1 cellular context compared by ENCODE assay signal in genomic region chr5:119269061-119269579, GRCh38.
TF ChIP-seq lines count a peak whose summit lies in the region.

No MANE protein-coding gene starts in this region.

TF ChIP-seq in K562, 482 proteins besides CTCF, POLR2A, EP300 and RAD21 (continued from another document and continues in another):
- no peak; the same call in 1 of the 2 replicates for TF ChIP-seq CREB3L1 (IDR thresholded peaks at IDR 0.05; ENCODE audit: borderline replicate concordance, low read depth)
- TF ChIP-seq ZNF12 (CRISPR knock-in tag; IDR thresholded peaks at IDR 0.05) = peak; percentile 57
- 0 out of 2 replicates have a peak, but pooled peaks have one; percentile 50 for TF ChIP-seq E2F5 (CRISPR knock-in tag; IDR thresholded peaks at IDR 0.05)
- TF ChIP-seq RFX7 (CRISPR knock-in tag; IDR thresholded peaks at IDR 0.05) = no peak
- no peak for TF ChIP-seq ZNF778 (CRISPR knock-in tag; IDR thresholded peaks at IDR 0.05)
- TF ChIP-seq CHD7 (IDR thresholded peaks at IDR 0.05; ENCODE audit: low read depth, low read length) = no peak
- TF ChIP-seq IRF2 (CRISPR knock-in tag; IDR thresholded peaks at IDR 0.05) = no peak
- no peak for TF ChIP-seq MCM3 (IDR thresholded peaks at IDR 0.05)
- TF ChIP-seq U2AF1 (optimal IDR thresholded peaks at IDR 0.05; ENCODE audit: low read depth, low read length) = no peak
- no peak for TF ChIP-seq TGIF2 (CRISPR knock-in tag; IDR thresholded peaks at IDR 0.05)
- TF ChIP-seq PPARD (CRISPR knock-in tag; IDR thresholded peaks at IDR 0.05) = no peak
- no peak for TF ChIP-seq KAT8 (IDR thresholded peaks at IDR 0.05; ENCODE audit: low read depth)
- no peak for TF ChIP-seq SP2 (IDR thresholded peaks at IDR 0.05; ENCODE audit: extremely low read depth, low read depth, low read length, poor library complexity, severe bottlenecking)
- no peak for TF ChIP-seq ZNF212 (CRISPR knock-in tag; IDR thresholded peaks at IDR 0.05)
- TF ChIP-seq CTBP1 (IDR thresholded peaks at IDR 0.05; ENCODE audit: borderline replicate concordance) = peak; percentile 61; the same call in 1 of the 2 replicates
- TF ChIP-seq MEF2A (IDR thresholded peaks at IDR 0.05; ENCODE audit: control insufficient read depth, low read depth, low read length) = no peak
- no peak for TF ChIP-seq HMGN3 (IDR thresholded peaks at IDR 0.05; ENCODE audit: borderline replicate concordance, extremely low read depth, insufficient read length, low read depth, low read length)
- no peak for TF ChIP-seq SMAD1 (IDR thresholded peaks at IDR 0.05; ENCODE audit: low read depth, low read length, partially characterized antibody)
- TF ChIP-seq SIX5 (IDR thresholded peaks at IDR 0.05; ENCODE audit: borderline replicate concordance in 1 of 2, insufficient read depth in 1 of 2, low read depth in 1 of 2, low read length in 2 of 2) = no peak
- TF ChIP-seq FOXO4 (CRISPR knock-in tag; IDR thresholded peaks at IDR 0.05) = no peak
- peak; percentile 18; the same call in 1 of the 2 replicates for TF ChIP-seq ATF3 (IDR thresholded peaks at IDR 0.05)
- no peak for TF ChIP-seq ATF3 (CRISPR knock-in tag; conservative IDR thresholded peaks at IDR 0.05)
- TF ChIP-seq BRD4 (IDR thresholded peaks at IDR 0.05) = peak; percentile 40; the same call in 1 of the 2 replicates
- TF ChIP-seq TAL1 (IDR thresholded peaks at IDR 0.05) = peak; percentile 82
- TF ChIP-seq ZNF717 (CRISPR knock-in tag; IDR thresholded peaks at IDR 0.05) = no peak
- TF ChIP-seq BCLAF1 (IDR thresholded peaks at IDR 0.05; ENCODE audit: borderline replicate concordance in 1 of 2, control insufficient read depth in 1 of 2, low read depth in 2 of 2, low read length in 1 of 2) = no peak
- no peak for TF ChIP-seq ETV1 (tag; conservative IDR thresholded peaks at IDR 0.05; ENCODE audit: low read depth)
- TF ChIP-seq SNAPC5 (CRISPR knock-in tag; IDR thresholded peaks at IDR 0.05) = no peak
- TF ChIP-seq HDAC3 (IDR thresholded peaks at IDR 0.05; ENCODE audit: borderline replicate concordance, partially characterized antibody) = peak; percentile 14
- TF ChIP-seq MBD2 (IDR thresholded peaks at IDR 0.05; ENCODE audit: borderline replicate concordance, low read depth) = no peak
- TF ChIP-seq MBD1 (CRISPR knock-in tag; IDR thresholded peaks at IDR 0.05) = no peak
- TF ChIP-seq MAZ (CRISPR knock-in tag; conservative IDR thresholded peaks at IDR 0.05 in 1 of 2, IDR thresholded peaks at IDR 0.05 in 1 of 2) = no peak; a peak in 1 of 4 replicates
- TF ChIP-seq ZNF449 (CRISPR knock-in tag; IDR thresholded peaks at IDR 0.05) = no peak
- peak; percentile 33; the same call in 1 of the 2 replicates for TF ChIP-seq FOSL1 (tag; conservative IDR thresholded peaks at IDR 0.05)
- no peak for TF ChIP-seq CGGBP1 (CRISPR knock-in tag; IDR thresholded peaks at IDR 0.05)
- no peak for TF ChIP-seq ZSCAN32 (CRISPR knock-in tag; IDR thresholded peaks at IDR 0.05)
